1 cellular context compared by ENCODE assay signal in genomic region chr6:52426667-52427066, GRCh38.
TF ChIP-seq lines count a peak whose summit lies in the region.

No MANE protein-coding gene starts in this region.

TF ChIP-seq in IMR-90, 13 proteins besides CTCF, POLR2A, EP300 and RAD21 (continued from another document):
- no peak for TF ChIP-seq USF2 (IDR thresholded peaks at IDR 0.05; ENCODE audit: low read depth, low read length)
- TF ChIP-seq NFE2L2 (IDR thresholded peaks at IDR 0.05; ENCODE audit: low read depth, low read length): no peak
- TF ChIP-seq MAFK (IDR thresholded peaks at IDR 0.05; ENCODE audit: low read depth, low read length): no peak
- TF ChIP-seq, protein P1, sequence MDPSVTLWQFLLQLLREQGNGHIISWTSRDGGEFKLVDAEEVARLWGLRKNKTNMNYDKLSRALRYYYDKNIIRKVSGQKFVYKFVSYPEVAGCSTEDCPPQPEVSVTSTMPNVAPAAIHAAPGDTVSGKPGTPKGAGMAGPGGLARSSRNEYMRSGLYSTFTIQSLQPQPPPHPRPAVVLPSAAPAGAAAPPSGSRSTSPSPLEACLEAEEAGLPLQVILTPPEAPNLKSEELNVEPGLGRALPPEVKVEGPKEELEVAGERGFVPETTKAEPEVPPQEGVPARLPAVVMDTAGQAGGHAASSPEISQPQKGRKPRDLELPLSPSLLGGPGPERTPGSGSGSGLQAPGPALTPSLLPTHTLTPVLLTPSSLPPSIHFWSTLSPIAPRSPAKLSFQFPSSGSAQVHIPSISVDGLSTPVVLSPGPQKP (IDR thresholded peaks at IDR 0.05; ENCODE audit: borderline replicate concordance, low read depth, low read length): no peak
- TF ChIP-seq FOS (IDR thresholded peaks at IDR 0.05; ENCODE audit: low read depth, low read length): no peak
- no peak for TF ChIP-seq MXI1 (IDR thresholded peaks at IDR 0.05; ENCODE audit: borderline replicate concordance, low read depth, low read length)
- no peak for TF ChIP-seq SMC3 (IDR thresholded peaks at IDR 0.05; ENCODE audit: low read depth, low read length)
- TF ChIP-seq RFX5 (IDR thresholded peaks at IDR 0.05; ENCODE audit: low read depth, low read length): no peak
- TF ChIP-seq BHLHE40 (IDR thresholded peaks at IDR 0.05; ENCODE audit: low read depth, low read length): no peak
- no peak for TF ChIP-seq MAZ (IDR thresholded peaks at IDR 0.05; ENCODE audit: borderline replicate concordance, low read depth, low read length)
